ENCODE assay signal across 8 cellular contexts in the genomic region with DNA sequence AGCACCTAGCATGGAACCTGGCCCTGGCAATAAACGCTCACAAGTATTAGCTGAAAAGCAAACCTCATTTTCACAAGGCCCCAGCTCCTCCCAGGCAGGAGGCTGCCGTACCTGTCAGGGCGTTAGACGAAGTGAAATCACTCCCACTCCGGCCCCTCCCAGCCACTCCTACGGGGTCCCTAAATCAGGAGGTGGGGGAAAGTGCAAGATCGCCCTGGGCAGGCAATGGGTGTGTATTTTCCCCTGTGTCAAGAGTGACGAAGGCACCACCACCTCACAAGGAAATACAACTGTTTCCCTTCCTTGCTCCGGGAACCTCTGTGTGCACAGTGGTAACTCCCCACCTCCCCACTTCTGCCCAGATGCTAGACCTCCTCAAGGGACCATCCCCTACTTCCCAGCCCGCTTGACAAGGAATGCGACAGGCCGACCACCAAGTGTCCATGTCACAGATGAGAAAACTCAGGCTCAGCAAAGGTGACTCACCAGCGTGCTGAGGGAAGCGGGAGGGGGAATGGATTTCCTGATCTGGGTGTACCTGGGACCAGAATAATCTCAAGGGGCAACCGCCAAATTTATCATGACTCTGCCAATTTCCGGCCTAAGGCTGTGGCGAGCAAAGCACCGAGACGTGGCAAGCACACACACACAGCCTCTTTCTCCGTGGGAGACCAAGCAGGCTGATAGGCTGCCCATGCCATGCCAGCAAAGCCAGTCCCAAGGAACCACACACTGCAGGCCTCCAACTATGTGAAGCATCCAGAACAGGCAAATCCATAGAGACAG. TPM values are rescaled to one million over a fixed set of nuclear protein-coding genes. Genes with fewer than 3 reads are reported as not detected.
DNase-seq lines count a peak whose midpoint lies in the region; ATAC-seq and TF ChIP-seq lines count a peak whose summit lies in the region.

No MANE protein-coding gene starts in this region.

- no peaks in the 10 kb centered on the region for H3K9me3 ChIP-seq in adrenal gland (replicated peaks in 1 of 3)

- ATAC-seq in GM18519 (IDR thresholded peaks at IDR 0.05; ENCODE audit: low FRiP score, unreplicated experiment) (no peak), HG03460 (IDR thresholded peaks at IDR 0.05; ENCODE audit: unreplicated experiment) (no peak)

- TF ChIP-seq POLR2A in adrenal gland (IDR thresholded peaks at IDR 0.05) = no peak

- DNase-seq in T-helper 2 cell (peak in 4 of 5 experiments; percentile 26 to 82 (median 48)), cardiac fibroblast (ENCODE audit: low read depth in 2 of 2) (peak; percentile 19 to 27), skeletal muscle cell (ENCODE audit: low read depth) (peak; percentile 4), HPDE6-E6E7 (ENCODE audit: extremely low spot score) (no peak), adrenal gland (no peak)

- no peaks in the 10 kb centered on the region for H3K27me3 ChIP-seq in adrenal gland

- H3K36me3 ChIP-seq in adrenal gland (replicated peaks in 1 of 2) = peaks cover 0 to 12% of the 10 kb centered on the region in 2 donors

- intact Hi-C loops in adrenal gland (cut with DNase I) = no loop called here

- TF ChIP-seq CTCF in GM12875 (IDR thresholded peaks at IDR 0.05; ENCODE audit: borderline replicate concordance, insufficient read depth, low read depth, low read length) = no peak
- no peak for TF ChIP-seq CTCF in cardiac fibroblast (IDR thresholded peaks at IDR 0.05; ENCODE audit: low read depth, low read length)
- TF ChIP-seq CTCF in adrenal gland (IDR thresholded peaks at IDR 0.05) = no peak

- H3K4me3 ChIP-seq in GM12875 (ENCODE audit: low read depth, low read length) = peak overlapping the region; percentile 23
- H3K4me3 ChIP-seq in cardiac fibroblast (replicated peaks in 1 of 2; ENCODE audit: low read depth in 2 of 2, low read length in 2 of 2) = no peak overlapping the region
- H3K4me3 ChIP-seq in skeletal muscle cell (ENCODE audit: low read depth, low read length) = no peak overlapping the region
- no peak overlapping the region for H3K4me3 ChIP-seq in adrenal gland

- H3K27ac ChIP-seq in adrenal gland = peak overlapping the region in 1 of 5 donors; percentile 30

- 55 to 64% (median 60%) methylated on average over 15 to 20 of the region's 20 CpGs for WGBS in adrenal gland, 4 donors

- peaks cover 30 to 81% of the 10 kb centered on the region in 2 donors for H3K4me1 ChIP-seq in adrenal gland (replicated peaks in 1 of 2)

RNA-seq across cellular contexts. Expression of gene PPP6R1, which starts 7.3 kb away (rescaled TPM):
- total RNA-seq in adrenal gland = 100 to 1,000 TPM in 2 of 8 donors, 10 to 100 TPM in 6; 55.1 to 116 (median 87.9) TPM
- polyA plus RNA-seq in adrenal gland = 100 to 1,000 TPM in 1 of 3 donors, 10 to 100 TPM in 2; 33.4 to 102 (median 56.1) TPM

RNA-seq across cellular contexts. Expression of gene TMEM86B, which starts 22.9 kb away (rescaled TPM):
- total RNA-seq in adrenal gland = 1 to 10 TPM; 1.5 to 5.2 (median 4.3) TPM
- polyA plus RNA-seq in adrenal gland = 10 to 100 TPM in 2 of 3 donors, under 1 TPM in 1; 0.20 to 47.8 (median 23.1) TPM

RNA-seq across cellular contexts. Expression of gene HSPBP1, which starts 28.4 kb away (rescaled TPM):
- total RNA-seq in adrenal gland = 10 to 100 TPM; 22.0 to 46.0 (median 33.2) TPM
- 10 to 100 TPM; 18.8 to 49.8 (median 49.2) TPM for polyA plus RNA-seq in adrenal gland

RNA-seq across cellular contexts. Expression of gene BRSK1, which starts 32.3 kb away (rescaled TPM):
- 10 to 100 TPM in 6 of 8 donors, 1 to 10 TPM in 2; 2.0 to 24.9 (median 13.0) TPM for total RNA-seq in adrenal gland
- polyA plus RNA-seq in adrenal gland = 10 to 100 TPM in 2 of 3 donors, 1 to 10 TPM in 1; 7.2 to 64.3 (median 27.6) TPM

RNA-seq across cellular contexts. Expression of gene PTPRH, which starts 42.2 kb away (rescaled TPM):
- 10 to 100 TPM; 42.8 to 93.8 (median 52.9) TPM for total RNA-seq in adrenal gland
- 10 to 100 TPM; 30.1 to 54.9 (median 34.9) TPM for polyA plus RNA-seq in adrenal gland

Comparison
In these comparisons a context has a peak if more than half of its experiments do, and no peak if none do; other contexts are left out.
1. DNase-seq: peak in T-helper 2 cell (4 of 5), cardiac fibroblast (2 of 2) and skeletal muscle cell (single experiment); none in HPDE6-E6E7 (single experiment) and adrenal gland (0 of 7).